ENCODE assay signal across 7 cellular contexts in genomic region chr19:14023404-14024235, GRCh38. TPM values are rescaled to one million over a fixed set of nuclear protein-coding genes. Genes with fewer than 3 reads are reported as not detected.
A peak's percentile ranks its signal among the peaks of the same experiment; 100 is the strongest.
DNase-seq lines count a peak whose midpoint lies in the region; ATAC-seq and TF ChIP-seq lines count a peak whose summit lies in the region.
"Had no signal": no experiment of that assay in that cellular context is flagged by ENCODE, and none has a peak within 500 bp of the region (broad histone marks: within the 10 kb centered on the region; RNA-seq: fewer than 3 reads in every experiment).

No MANE protein-coding gene starts in this region.

- H3K4me1 ChIP-seq in vagina, result no peaks in the 10 kb centered on the region

- no peak for TF ChIP-seq CTCF in vagina (IDR thresholded peaks at IDR 0.05)

- no peak overlapping the region for H3K4me3 ChIP-seq in vagina
- H3K4me3 ChIP-seq: SK-N-MC had no signal

- H3K27ac ChIP-seq in vagina, result no peak overlapping the region
- H3K27ac ChIP-seq: SK-N-MC had no signal

- H3K36me3 ChIP-seq in vagina, result no peaks in the 10 kb centered on the region

- intact Hi-C loops in sciatic nerve (cut with DNase I) (no loop called here), vagina (cut with DNase I) (no loop called here)

- H3K9me3 ChIP-seq in vagina, result no peaks in the 10 kb centered on the region

- no peak for TF ChIP-seq POLR2A in vagina (IDR thresholded peaks at IDR 0.05)

- peak; percentile 60 for ATAC-seq in sciatic nerve
- ATAC-seq in GM18867 (IDR thresholded peaks at IDR 0.05; ENCODE audit: unreplicated experiment), result no peak

- DNase-seq in COLO668 (lab: John Stamatoyannopoulos, UW; ENCODE audit: unreplicated experiment), result peak; percentile 55
- peak; percentile 60 for DNase-seq in LoVo (ENCODE audit: low spot score)
- DNase-seq in cerebellar cortex (ENCODE audit: low spot score), result peak; percentile 57
- no peak for DNase-seq in sciatic nerve (ENCODE audit: low spot score)
- no peak for DNase-seq in vagina (ENCODE audit: extremely low spot score in 2 of 2)

- no peaks in the 10 kb centered on the region for H3K27me3 ChIP-seq in vagina

RNA-seq across cellular contexts. Expression of gene RLN3, which starts 4.3 kb away (rescaled TPM):
- total RNA-seq in sciatic nerve, result not detected
- total RNA-seq in vagina, result not detected

RNA-seq across cellular contexts. Expression of gene IL27RA, which starts 7.9 kb away (rescaled TPM):
- total RNA-seq in sciatic nerve (5.7 TPM), vagina (1.5 TPM)

RNA-seq across cellular contexts. Expression of gene RFX1, which starts 17.5 kb away (rescaled TPM):
- 16.1 TPM for total RNA-seq in sciatic nerve
- 9.6 TPM for total RNA-seq in vagina

RNA-seq across cellular contexts. Expression of gene PALM3, which starts 38.3 kb away (rescaled TPM):
- total RNA-seq in sciatic nerve, result 4.5 TPM
- total RNA-seq in vagina, result 0.98 TPM

RNA-seq across cellular contexts. Expression of gene MISP3, which starts 49.0 kb away (rescaled TPM):
- total RNA-seq in sciatic nerve, result 5.6 TPM
- 2.7 TPM for total RNA-seq in vagina

Comparison
In these comparisons a context has a peak if more than half of its experiments do, and no peak if none do; other contexts are left out.
1. DNase-seq: peak in COLO668 (single experiment), LoVo (single experiment) and cerebellar cortex (single experiment); none in sciatic nerve (single experiment) and vagina (0 of 2).